Comparison of ENCODE assay signal across 1 cellular context in the genomic region with DNA sequence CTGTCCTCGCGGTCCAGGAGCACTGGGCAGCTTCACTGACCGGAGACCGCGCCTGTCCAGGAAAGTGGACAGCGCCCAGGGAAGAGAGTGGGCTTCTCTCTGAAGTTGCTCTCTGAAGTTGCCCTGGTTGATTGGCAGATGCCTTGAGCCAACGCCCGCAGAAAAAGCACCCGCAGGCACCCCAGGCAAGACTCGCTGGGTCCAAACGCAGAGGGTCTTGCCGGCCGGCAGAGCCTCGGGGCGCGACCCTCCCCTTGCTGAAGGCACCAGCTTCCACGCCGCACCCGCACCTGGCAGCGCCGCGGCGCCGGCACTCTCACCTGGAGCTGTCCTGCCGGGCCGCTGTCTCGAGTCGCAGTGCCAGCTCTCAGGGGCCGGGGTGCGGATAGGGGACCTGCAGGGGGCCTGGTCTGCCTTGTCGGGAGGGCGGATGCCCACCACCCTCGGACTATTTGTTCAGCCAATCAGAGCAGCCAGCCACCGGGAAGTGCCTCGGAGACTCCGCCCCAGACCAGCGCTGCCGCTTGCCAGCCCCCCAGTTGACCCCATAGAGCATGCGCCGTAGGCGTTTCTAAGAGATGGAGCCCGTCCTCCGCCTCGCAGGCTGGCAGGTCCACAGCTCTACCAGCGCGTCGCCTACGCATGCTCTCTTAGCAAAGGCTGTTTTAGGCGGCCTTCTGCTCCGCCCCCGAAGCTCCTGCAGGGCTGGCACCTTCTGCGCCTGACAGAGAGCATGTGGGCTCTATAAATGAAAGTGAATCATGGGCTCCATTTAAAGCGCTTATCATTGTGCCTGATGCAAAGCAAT.
TF ChIP-seq lines count a peak whose summit lies in the region.

A gene (minus strand): TSS at position 359 of the 808 bp plus-strand sequence. CDS start 4,127 bp downstream, outside the sequence.

TF ChIP-seq in GM12878, 131 proteins besides CTCF, POLR2A, EP300 and RAD21 (continued from another document):
- 0 out of 2 replicates have a peak, but pooled peaks have one; percentile 17 for TF ChIP-seq BACH1 (IDR thresholded peaks at IDR 0.05; ENCODE audit: borderline replicate concordance)
- no peak for TF ChIP-seq BMI1 (IDR thresholded peaks at IDR 0.05; ENCODE audit: borderline replicate concordance)
- no peak for TF ChIP-seq NFYA (IDR thresholded peaks at IDR 0.05; ENCODE audit: borderline replicate concordance, low read depth, low read length)
- TF ChIP-seq RFX5 (IDR thresholded peaks at IDR 0.05; ENCODE audit: low read depth, low read length): no peak
- TF ChIP-seq, protein P1, sequence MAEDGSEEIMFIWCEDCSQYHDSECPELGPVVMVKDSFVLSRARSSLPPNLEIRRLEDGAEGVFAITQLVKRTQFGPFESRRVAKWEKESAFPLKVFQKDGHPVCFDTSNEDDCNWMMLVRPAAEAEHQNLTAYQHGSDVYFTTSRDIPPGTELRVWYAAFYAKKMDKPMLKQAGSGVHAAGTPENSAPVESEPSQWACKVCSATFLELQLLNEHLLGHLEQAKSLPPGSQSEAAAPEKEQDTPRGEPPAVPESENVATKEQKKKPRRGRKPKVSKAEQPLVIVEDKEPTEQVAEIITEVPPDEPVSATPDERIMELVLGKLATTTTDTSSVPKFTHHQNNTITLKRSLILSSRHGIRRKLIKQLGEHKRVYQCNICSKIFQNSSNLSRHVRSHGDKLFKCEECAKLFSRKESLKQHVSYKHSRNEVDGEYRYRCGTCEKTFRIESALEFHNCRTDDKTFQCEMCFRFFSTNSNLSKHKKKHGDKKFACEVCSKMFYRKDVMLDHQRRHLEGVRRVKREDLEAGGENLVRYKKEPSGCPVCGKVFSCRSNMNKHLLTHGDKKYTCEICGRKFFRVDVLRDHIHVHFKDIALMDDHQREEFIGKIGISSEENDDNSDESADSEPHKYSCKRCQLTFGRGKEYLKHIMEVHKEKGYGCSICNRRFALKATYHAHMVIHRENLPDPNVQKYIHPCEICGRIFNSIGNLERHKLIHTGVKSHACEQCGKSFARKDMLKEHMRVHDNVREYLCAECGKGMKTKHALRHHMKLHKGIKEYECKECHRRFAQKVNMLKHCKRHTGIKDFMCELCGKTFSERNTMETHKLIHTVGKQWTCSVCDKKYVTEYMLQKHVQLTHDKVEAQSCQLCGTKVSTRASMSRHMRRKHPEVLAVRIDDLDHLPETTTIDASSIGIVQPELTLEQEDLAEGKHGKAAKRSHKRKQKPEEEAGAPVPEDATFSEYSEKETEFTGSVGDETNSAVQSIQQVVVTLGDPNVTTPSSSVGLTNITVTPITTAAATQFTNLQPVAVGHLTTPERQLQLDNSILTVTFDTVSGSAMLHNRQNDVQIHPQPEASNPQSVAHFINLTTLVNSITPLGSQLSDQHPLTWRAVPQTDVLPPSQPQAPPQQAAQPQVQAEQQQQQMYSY (CRISPR knock-in tag; IDR thresholded peaks at IDR 0.05): no peak
- peak; percentile 65 for TF ChIP-seq STAT1 (conservative IDR thresholded peaks at IDR 0.05)
- TF ChIP-seq CHD4 (IDR thresholded peaks at IDR 0.05): no peak
- TF ChIP-seq MEF2A (IDR thresholded peaks at IDR 0.05; ENCODE audit: insufficient read depth, low read depth, low read length): no peak
- no peak for TF ChIP-seq MYC (IDR thresholded peaks at IDR 0.05; ENCODE audit: insufficient read depth, insufficient read length, insufficient replicate concordance, low read length, severe bottlenecking)
- TF ChIP-seq JUNB (IDR thresholded peaks at IDR 0.05): no peak
- TF ChIP-seq, protein P2, sequence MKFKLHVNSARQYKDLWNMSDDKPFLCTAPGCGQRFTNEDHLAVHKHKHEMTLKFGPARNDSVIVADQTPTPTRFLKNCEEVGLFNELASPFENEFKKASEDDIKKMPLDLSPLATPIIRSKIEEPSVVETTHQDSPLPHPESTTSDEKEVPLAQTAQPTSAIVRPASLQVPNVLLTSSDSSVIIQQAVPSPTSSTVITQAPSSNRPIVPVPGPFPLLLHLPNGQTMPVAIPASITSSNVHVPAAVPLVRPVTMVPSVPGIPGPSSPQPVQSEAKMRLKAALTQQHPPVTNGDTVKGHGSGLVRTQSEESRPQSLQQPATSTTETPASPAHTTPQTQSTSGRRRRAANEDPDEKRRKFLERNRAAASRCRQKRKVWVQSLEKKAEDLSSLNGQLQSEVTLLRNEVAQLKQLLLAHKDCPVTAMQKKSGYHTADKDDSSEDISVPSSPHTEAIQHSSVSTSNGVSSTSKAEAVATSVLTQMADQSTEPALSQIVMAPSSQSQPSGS (IDR thresholded peaks at IDR 0.05; ENCODE audit: low read length): no peak
- TF ChIP-seq YY1 (IDR thresholded peaks at IDR 0.05; ENCODE audit: low read depth, low read length): no peak
- no peak for TF ChIP-seq NR2C2 (IDR thresholded peaks at IDR 0.05; ENCODE audit: borderline replicate concordance, control insufficient read depth, insufficient read length, low read depth)
- TF ChIP-seq, protein P3, sequence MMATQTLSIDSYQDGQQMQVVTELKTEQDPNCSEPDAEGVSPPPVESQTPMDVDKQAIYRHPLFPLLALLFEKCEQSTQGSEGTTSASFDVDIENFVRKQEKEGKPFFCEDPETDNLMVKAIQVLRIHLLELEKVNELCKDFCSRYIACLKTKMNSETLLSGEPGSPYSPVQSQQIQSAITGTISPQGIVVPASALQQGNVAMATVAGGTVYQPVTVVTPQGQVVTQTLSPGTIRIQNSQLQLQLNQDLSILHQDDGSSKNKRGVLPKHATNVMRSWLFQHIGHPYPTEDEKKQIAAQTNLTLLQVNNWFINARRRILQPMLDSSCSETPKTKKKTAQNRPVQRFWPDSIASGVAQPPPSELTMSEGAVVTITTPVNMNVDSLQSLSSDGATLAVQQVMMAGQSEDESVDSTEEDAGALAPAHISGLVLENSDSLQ (IDR thresholded peaks at IDR 0.05): peak; percentile 68
- no peak for TF ChIP-seq MTA2 (IDR thresholded peaks at IDR 0.05; ENCODE audit: low read depth)
- 0 out of 2 replicates have a peak, but pooled peaks have one; percentile 53 for TF ChIP-seq TCF3 (IDR thresholded peaks at IDR 0.05; ENCODE audit: borderline replicate concordance, insufficient read depth, low read depth, low read length)
- TF ChIP-seq SREBF2 (IDR thresholded peaks at IDR 0.05; ENCODE audit: low read length): no peak
- TF ChIP-seq NR2C1 (IDR thresholded peaks at IDR 0.05): no peak
- no peak for TF ChIP-seq SP1 (IDR thresholded peaks at IDR 0.05; ENCODE audit: low read depth, low read length)
- peak in 1 of 2 experiments; percentile 23; a peak in 1 of 4 replicates for TF ChIP-seq BHLHE40 (IDR thresholded peaks at IDR 0.05; ENCODE audit: borderline replicate concordance in 1 of 2, low read depth in 2 of 2, low read length in 1 of 2)
- no peak for TF ChIP-seq MEF2B (IDR thresholded peaks at IDR 0.05; ENCODE audit: partially characterized antibody, poor library complexity, severe bottlenecking)
